25 cellular contexts compared by ENCODE assay signal in the genomic region with DNA sequence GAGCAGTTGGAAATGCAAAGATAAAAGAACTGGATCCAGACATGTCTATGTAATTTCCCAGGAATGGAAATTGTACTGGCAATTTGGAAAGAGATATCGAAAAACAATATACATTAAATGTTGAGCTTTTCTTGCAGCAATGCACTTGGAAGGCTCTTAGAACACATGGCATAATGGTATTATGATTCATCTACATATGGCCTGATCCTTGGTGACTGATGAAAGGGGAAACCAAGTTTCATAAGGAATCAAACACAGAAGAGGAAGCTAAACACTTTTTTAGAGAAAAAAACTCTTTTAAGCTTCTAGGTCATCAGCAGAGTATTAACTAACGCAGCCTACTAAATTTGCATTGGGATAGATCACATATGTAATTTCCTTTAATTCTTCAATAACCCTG. TPM values are rescaled to one million over a fixed set of nuclear protein-coding genes. Genes with fewer than 3 reads are reported as not detected.
DNase-seq lines count a peak whose midpoint lies in the region; ATAC-seq and TF ChIP-seq lines count a peak whose summit lies in the region.
"Had no signal": no experiment of that assay in that cellular context is flagged by ENCODE, and none has a peak within 500 bp of the region (broad histone marks: within the 10 kb centered on the region; RNA-seq: fewer than 3 reads in every experiment).

No MANE protein-coding gene starts in this region.

- H2BK120ac ChIP-seq in IMR-90 (ENCODE audit: low read depth, low read length) = peak overlapping the region; percentile 62; the same call in 1 of the 2 replicates

- TF ChIP-seq RAD21 in IMR-90 (IDR thresholded peaks at IDR 0.05; ENCODE audit: low read length) = no peak

- H3K9me3 ChIP-seq in IMR-90 (ENCODE audit: control insufficient read depth, insufficient read depth, low read length) (no peaks in the 10 kb centered on the region), vagina (no peaks in the 10 kb centered on the region), MM.1S (replicated peaks; ENCODE audit: insufficient read depth, low read length) (no peaks in the 10 kb centered on the region)
- H3K9me3 ChIP-seq: heart right ventricle, testis had no signal

- H3K4me3 ChIP-seq in IMR-90 (ENCODE audit: insufficient read depth, low read depth, low read length) (no peak overlapping the region), vagina (no peak overlapping the region), MM.1S (ENCODE audit: low read length) (no peak overlapping the region)
- H3K4me3 ChIP-seq: heart right ventricle, SK-N-MC, testis had no signal

- H3K4me1 ChIP-seq in IMR-90 (ENCODE audit: control insufficient read depth, insufficient read depth, low read length) (peaks cover 31% of the 10 kb centered on the region), vagina (peaks cover 16% of the 10 kb centered on the region), MM.1S (ENCODE audit: low read length) (no peaks in the 10 kb centered on the region)
- H3K4me1 ChIP-seq: heart right ventricle, testis had no signal

- no peaks in the 10 kb centered on the region for H4K20me1 ChIP-seq in IMR-90 (ENCODE audit: insufficient read depth, low read length)
- no peaks in the 10 kb centered on the region for H4K20me1 ChIP-seq in MM.1S (ENCODE audit: insufficient read depth, low read length)

- no CpG with 5 or more reads among the region's 2 CpGs for WGBS in IMR-90 (ENCODE audit: extremely low coverage in 2 of 2, insufficient read length in 1 of 2), 2 experiments

- no peak overlapping the region for H3K9ac ChIP-seq in IMR-90 (ENCODE audit: low read depth, low read length)
- H3K9ac ChIP-seq in MM.1S (ENCODE audit: low read length) = no peak overlapping the region

- CTCF ChIA-PET in IMR-90 (lab: Yijun Ruan, JAX) = interaction anchor here (0.6 to 1.0 kb wide), 3 partner anchors 165 to 337 kb away, joined by 3 to 4 read pairs (median 3); no protein-coding TSS in a partner anchor

- H2BK15ac ChIP-seq in IMR-90 (ENCODE audit: low read depth, low read length) = 0 out of 3 replicates have a peak overlapping the region, but pooled peaks have one; percentile 30

- H2AK5ac ChIP-seq in IMR-90 (ENCODE audit: low read depth, low read length) = no peak overlapping the region

- peak overlapping the region; percentile 70 for H2BK5ac ChIP-seq in IMR-90 (ENCODE audit: low read depth, low read length, poor library complexity, severe bottlenecking)

- ATAC-seq in IMR-90 (ENCODE audit: low read depth) (no peak), GM21619 (IDR thresholded peaks at IDR 0.05; ENCODE audit: unreplicated experiment) (no peak)
- ATAC-seq: HCT116, heart right ventricle, HepG2 had no signal

- H3K9me2 ChIP-seq in MM.1S (replicated peaks; ENCODE audit: insufficient read depth, low read length) = no peaks in the 10 kb centered on the region

- peak overlapping the region; percentile 42; the same call in 1 of the 2 replicates for H3K4ac ChIP-seq in IMR-90 (ENCODE audit: low read depth, low read length)

- no peak for TF ChIP-seq CTCF in IMR-90 (conservative IDR thresholded peaks at IDR 0.05; ENCODE audit: low read depth, low read length)
- no peak for TF ChIP-seq CTCF in vagina (IDR thresholded peaks at IDR 0.05)
- no peak for TF ChIP-seq CTCF in MM.1S (IDR thresholded peaks at IDR 0.05; ENCODE audit: low read length)

- H2AFZ ChIP-seq in IMR-90 (replicated peaks; ENCODE audit: low read length, poor library complexity) = no peak overlapping the region
- no peak overlapping the region for H2AFZ ChIP-seq in MM.1S (ENCODE audit: low read length)

- no peaks in the 10 kb centered on the region for H3K79me1 ChIP-seq in IMR-90 (ENCODE audit: low read depth in 1 of 2, low read length in 2 of 2)

- peak overlapping the region; percentile 40; the same call in 1 of the 2 replicates for H3K14ac ChIP-seq in IMR-90 (replicated peaks; ENCODE audit: low read depth, low read length)

- H4K91ac ChIP-seq in IMR-90 (ENCODE audit: insufficient read depth, low read depth, low read length) = no peak overlapping the region

- H3K18ac ChIP-seq in IMR-90 (ENCODE audit: low read depth, low read length) = peak overlapping the region; percentile 57; the same call in 1 of the 2 replicates

- intact Hi-C loops in IMR-90 (cut with micrococcal nuclease) = loop anchor here (2.0 kb wide), 1 partner anchor 21 kb away; no protein-coding TSS in a partner anchor
- intact Hi-C loops in vagina (cut with DNase I) = no loop called here

- no peak for TF ChIP-seq POLR2A in IMR-90 (IDR thresholded peaks at IDR 0.05; ENCODE audit: low read depth, low read length)
- TF ChIP-seq POLR2A in vagina (IDR thresholded peaks at IDR 0.05) = no peak

- H3K36me3 ChIP-seq in IMR-90 (ENCODE audit: control insufficient read depth, insufficient read depth, low read length) = no peaks in the 10 kb centered on the region
- no peaks in the 10 kb centered on the region for H3K36me3 ChIP-seq in vagina
- H3K36me3 ChIP-seq in MM.1S (replicated peaks; ENCODE audit: insufficient read depth, low read length) = no peaks in the 10 kb centered on the region
- H3K36me3 ChIP-seq: heart right ventricle, WERI-Rb-1 had no signal

- dilution Hi-C loops in IMR-90 (cut with HindIII; ENCODE audit: low sequenced_read_pairs, unreplicated experiment) = no loop called here

- H3K23ac ChIP-seq in IMR-90 (ENCODE audit: low read depth, low read length) = peak overlapping the region; percentile 48; the same call in 1 of the 2 replicates

- DNase-seq in IMR-90 (peak; percentile 76), SIG-M5 (lab: John Stamatoyannopoulos, UW) (peak; percentile 37), fibroblast of gingiva (ENCODE audit: low read depth) (peak; percentile 55), vagina (ENCODE audit: extremely low spot score in 2 of 2) (no peak), MM.1S (no peak)
- no peak for DNase-seq in stimulated activated CD4-positive, alpha-beta T cell treated with anti-CD3 and anti-CD28 coated beads, Interleukin-12 subunit alpha, Interleukin-12 subunit beta, amount 100 ng/mL, for 4 hours
- DNase-seq: activated CD4-positive, alpha-beta T cell treated with anti-CD3 and anti-CD28 coated beads, Interleukin-2, amount 10 ng/mL, durations not matched to agents 7 days and 5 days; activated naive CD4-positive, alpha-beta T cell treated with Interleukin-2 at 50 U/mL for 16 hours; activated T-cell treated with anti-CD3 and anti-CD28 coated beads, Interleukin-2, amount 50 U/mL, for 48 hours; CD4-positive, alpha-beta T cell; dermis blood vessel endothelial cell; heart right ventricle; NCI-H1417 treated with DMSO at 0.1 percent for 48 hours; NCI-H2107; NCI-H446 treated with DMSO at 0.1 percent for 48 hours; occipital lobe; small intestine; testis; WERI-Rb-1 had no signal

- in situ Hi-C loops in IMR-90 (cut with MboI; ENCODE audit: low sequenced_read_pairs) = no loop called here

- H3K4me2 ChIP-seq in IMR-90 (ENCODE audit: low read depth, low read length) (0 out of 2 replicates have a peak overlapping the region, but pooled peaks have one; percentile 39), MM.1S (ENCODE audit: low read depth, low read length) (no peak overlapping the region)

- no peaks in the 10 kb centered on the region for H3K79me2 ChIP-seq in MM.1S (ENCODE audit: low read length)

- no peak overlapping the region for H3K56ac ChIP-seq in IMR-90 (ENCODE audit: extremely low read depth, insufficient read depth, low read length)

- POLR2A ChIA-PET in IMR-90 (lab: Charles Lee; ENCODE audit: unreplicated experiment) = no interaction called here

- H3F3A ChIP-seq in MM.1S (ENCODE audit: insufficient read depth, low read length) = no peaks in the 10 kb centered on the region

- H2AK9ac ChIP-seq in IMR-90 (replicated peaks; ENCODE audit: low read depth, low read length, poor library complexity) = no peak overlapping the region

- peak overlapping the region; percentile 72; the same call in 1 of the 2 replicates for H2BK20ac ChIP-seq in IMR-90 (ENCODE audit: low read depth, low read length)

- no TSS peak for BruUV-seq in IMR-90 (replicated peaks; lab: Mats Ljungman, UMichigan)

- peaks cover 3% of the 10 kb centered on the region; the same call in 1 of the 2 replicates for H3K27me3 ChIP-seq in IMR-90 (ENCODE audit: control insufficient read depth, insufficient read depth, low read length)
- H3K27me3 ChIP-seq in vagina = no peaks in the 10 kb centered on the region
- no peaks in the 10 kb centered on the region for H3K27me3 ChIP-seq in MM.1S (replicated peaks; ENCODE audit: insufficient read depth, low read length)
- H3K27me3 ChIP-seq: testis had no signal

- H3K9me1 ChIP-seq in IMR-90 (ENCODE audit: insufficient read depth, low read length) = peaks cover 11% of the 10 kb centered on the region; the same call in 1 of the 2 replicates

- H4K8ac ChIP-seq in IMR-90 (ENCODE audit: low read depth in 2 of 2, low read length in 2 of 2) = 0 out of 4 replicates have a peak overlapping the region, but pooled peaks of 1 of the 2 experiments have one; percentile 24

- peak overlapping the region; percentile 38; the same call in 1 of the 2 replicates for H4K5ac ChIP-seq in IMR-90 (ENCODE audit: low read depth, low read length)

- H3K27ac ChIP-seq in IMR-90 (ENCODE audit: insufficient read depth, low read length) (no peak overlapping the region), vagina (peak overlapping the region; percentile 67), MM.1S (ENCODE audit: low read length) (no peak overlapping the region)
- H3K27ac ChIP-seq: heart right ventricle, HL-60, SK-N-MC, testis, WERI-Rb-1 had no signal

TF ChIP-seq in IMR-90, 13 proteins besides CTCF, POLR2A, EP300 and RAD21:
- TF ChIP-seq SMC3 (IDR thresholded peaks at IDR 0.05; ENCODE audit: low read depth, low read length) = no peak
- peak; percentile 27; the same call in 1 of the 2 replicates for TF ChIP-seq FOS (IDR thresholded peaks at IDR 0.05; ENCODE audit: low read depth, low read length)

RNA-seq across cellular contexts. Expression of gene GREM1, which starts 12.4 kb away (rescaled TPM):
- total RNA-seq in IMR-90 (2012; rRNA removed) (848 and 1,032 TPM in 2 replicates), vagina (122 TPM)
- polyA plus RNA-seq in IMR-90 (2012; rRNA removed) = 852 and 1,130 TPM in 2 replicates
- 185 and 289 TPM in 2 replicates for polyA plus RNA-seq in IMR-90 (2012; cell fraction: cytosol; rRNA removed)
- polyA plus RNA-seq in IMR-90 (2012; cell fraction: nucleus; rRNA removed; ENCODE audit: low replicate concordance) = 59.3 and 362 TPM in 2 replicates
- total RNA-seq: activated CD4-positive, alpha-beta T cell treated with anti-CD3 and anti-CD28 coated beads, Interleukin-2, amount 10 ng/mL, durations not matched to agents 7 days and 5 days; CD4-positive, alpha-beta T cell; T-helper 2 cell treated with Interferon-gamma antibody and Interleukin-4, amounts not matched to agents 100 ng/mL and 5 ng/mL, for 36 hours had no signal

Comparison
In these comparisons a context has a peak if more than half of its experiments do, and no peak if none do; other contexts are left out.
1. DNase-seq: peak in IMR-90 (single experiment), SIG-M5 (single experiment) and fibroblast of gingiva (single experiment); none in vagina (0 of 2), stimulated activated CD4-positive, alpha-beta T cell treated with anti-CD3 and anti-CD28 coated beads, Interleukin-12 subunit alpha, Interleukin-12 subunit beta, amount 100 ng/mL, for 4 hours (single experiment) and MM.1S (single experiment).